Comparison of ENCODE assay signal across 9 cellular contexts in genomic region chr7:116501425-116502167, GRCh38. TPM values are rescaled to one million over a fixed set of nuclear protein-coding genes. Genes with fewer than 3 reads are reported as not detected.
A peak's percentile ranks its signal among the peaks of the same experiment; 100 is the strongest.
DNase-seq lines count a peak whose midpoint lies in the region; TF ChIP-seq lines count a peak whose summit lies in the region.
"Had no signal": no experiment of that assay in that cellular context is flagged by ENCODE, and none has a peak within 500 bp of the region (broad histone marks: within the 10 kb centered on the region; RNA-seq: fewer than 3 reads in every experiment).

No MANE protein-coding gene starts in this region.

- H3K4me3 ChIP-seq in coronary artery, result peak overlapping the region; percentile 87
- H3K4me3 ChIP-seq in vagina, result peak overlapping the region; percentile 73 to 82

- H3K27ac ChIP-seq in coronary artery, result peak overlapping the region; percentile 96 to 99
- peak overlapping the region; percentile 94 for H3K27ac ChIP-seq in vagina

- TF ChIP-seq CTCF in coronary artery (IDR thresholded peaks at IDR 0.05) (no peak), vagina (IDR thresholded peaks at IDR 0.05) (no peak)

- intact Hi-C loops in vagina (cut with DNase I), result no loop called here

- peaks cover 0 to 7% of the 10 kb centered on the region in 2 donors for H3K36me3 ChIP-seq in vagina

- no peak for TF ChIP-seq POLR2A in vagina (IDR thresholded peaks at IDR 0.05)

- H3K9me3 ChIP-seq in vagina, result no peaks in the 10 kb centered on the region

- peaks cover 59% of the 10 kb centered on the region for H3K4me1 ChIP-seq in vagina

- DNase-seq in NCI-H226 (peak; percentile 73), coronary artery (ENCODE audit: low spot score) (no peak), mucosa of gallbladder (ENCODE audit: low spot score) (peak; percentile 51), vagina (ENCODE audit: extremely low spot score in 2 of 2) (no peak), D341Med (ENCODE audit: low spot score) (no peak), Ammon's horn (ENCODE audit: low spot score) (no peak), NCI-H526 (lab: John Stamatoyannopoulos, UW) (no peak)
- DNase-seq: activated T-cell treated with anti-CD3 and anti-CD28 coated beads, Interleukin-2, amount 50 U/mL, for 48 hours; stimulated activated naive CD8-positive, alpha-beta T cell treated with anti-CD3 and anti-CD28 coated beads, Interleukin-15, Interleukin-2, amounts not matched to agents 100 U/mL and 50 U/mL, for 24 hours had no signal

- no peaks in the 10 kb centered on the region for H3K27me3 ChIP-seq in vagina

RNA-seq across cellular contexts. Expression of gene CAV2, which starts 2.1 kb away (rescaled TPM):
- total RNA-seq in mucosa of gallbladder, result 91.3 TPM
- total RNA-seq in vagina, result 42.5 TPM

RNA-seq across cellular contexts. Expression of gene CAV1, which starts 23.2 kb away (rescaled TPM):
- total RNA-seq in mucosa of gallbladder, result 239 TPM
- 162 TPM for total RNA-seq in vagina

Comparison
In these comparisons a context has a peak if more than half of its experiments do, and no peak if none do; other contexts are left out.
1. DNase-seq: peak in NCI-H226 (single experiment) and mucosa of gallbladder (single experiment); none in coronary artery (single experiment), vagina (0 of 2), D341Med (single experiment), Ammon's horn (single experiment) and NCI-H526 (0 of 2).